ENCODE assay signal across 8 cellular contexts in the genomic region with DNA sequence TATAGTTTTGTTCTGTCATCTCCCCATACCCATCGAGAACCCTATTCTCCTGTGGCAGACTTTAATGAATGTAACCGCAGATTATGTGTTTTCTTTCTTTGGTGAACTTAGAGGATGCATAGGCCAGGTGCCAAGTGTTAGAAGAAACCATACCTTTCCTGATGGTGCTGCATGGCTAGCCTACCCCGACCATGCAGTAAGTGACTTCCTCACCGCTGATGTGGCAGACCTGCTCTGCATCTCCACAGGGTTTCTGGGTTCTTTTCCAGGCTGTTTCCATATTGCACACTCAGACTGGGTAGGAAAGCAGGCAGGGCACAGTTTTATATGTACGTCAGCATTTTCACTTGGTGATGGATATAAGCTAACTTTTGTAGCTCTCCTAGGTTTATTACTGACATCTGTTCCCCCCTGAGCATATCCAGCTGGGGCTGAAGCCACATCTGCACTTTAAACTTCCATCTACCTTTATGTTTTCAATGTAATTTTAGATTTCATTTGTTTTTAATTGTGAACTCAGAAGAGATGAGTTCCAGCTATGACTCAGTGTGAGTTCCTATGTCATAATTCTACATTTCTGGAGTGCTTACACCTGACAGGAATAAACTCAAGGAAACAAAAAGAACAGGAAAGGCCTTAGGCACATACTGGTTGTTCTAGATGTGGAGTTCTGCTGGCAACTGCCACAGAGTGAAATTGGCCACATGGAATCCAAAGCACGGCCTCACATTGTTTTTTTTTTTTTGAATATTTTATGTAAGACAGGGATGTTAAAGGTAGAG. TPM values are rescaled to one million over a fixed set of nuclear protein-coding genes. Genes with fewer than 3 reads are reported as not detected.
A peak's percentile ranks its signal among the peaks of the same experiment; 100 is the strongest.
DNase-seq lines count a peak whose midpoint lies in the region; ATAC-seq, FAIRE-seq and TF ChIP-seq lines count a peak whose summit lies in the region.

No MANE protein-coding gene starts in this region.

- no peak for TF ChIP-seq RAD21 in IMR-90 (IDR thresholded peaks at IDR 0.05; ENCODE audit: low read length)

- TF ChIP-seq POLR2A in IMR-90 (IDR thresholded peaks at IDR 0.05; ENCODE audit: low read depth, low read length) (no peak), erythroblast (IDR thresholded peaks at IDR 0.05; ENCODE audit: low read length) (no peak)

- in situ Hi-C loops in IMR-90 (cut with MboI; ENCODE audit: low sequenced_read_pairs) = no loop called here

- H3K9me3 ChIP-seq in IMR-90 (ENCODE audit: control insufficient read depth, insufficient read depth, low read length) = no peaks in the 10 kb centered on the region

- no peak overlapping the region for H2AK9ac ChIP-seq in IMR-90 (replicated peaks; ENCODE audit: low read depth, low read length, poor library complexity)

- H3K9ac ChIP-seq in IMR-90 (ENCODE audit: low read depth, low read length) = no peak overlapping the region

- TF ChIP-seq CTCF in IMR-90 (conservative IDR thresholded peaks at IDR 0.05; ENCODE audit: low read depth, low read length) = no peak
- TF ChIP-seq CTCF in epithelial cell of esophagus (IDR thresholded peaks at IDR 0.05; ENCODE audit: insufficient read depth, low read depth, low read length, missing control alignments) = no peak

- no peak overlapping the region for H2BK5ac ChIP-seq in IMR-90 (ENCODE audit: low read depth, low read length, poor library complexity, severe bottlenecking)

- dilution Hi-C loops in IMR-90 (cut with HindIII; ENCODE audit: low sequenced_read_pairs, unreplicated experiment) = no loop called here

- no peak overlapping the region for H3K27ac ChIP-seq in IMR-90 (ENCODE audit: insufficient read depth, low read length)
- H3K27ac ChIP-seq in skin epidermis = peak overlapping the region in 15 of 21 experiments; percentile 2 to 70 (median 37)

- 100% methylated on average over 1 of the region's 6 CpGs; no CpG with 5 or more reads in 1 of the 2 experiments for WGBS in IMR-90 (ENCODE audit: extremely low coverage in 2 of 2, insufficient read length in 1 of 2), 2 experiments

- no peak overlapping the region for H3K14ac ChIP-seq in IMR-90 (replicated peaks; ENCODE audit: low read depth, low read length)

- H3K4me3 ChIP-seq in IMR-90 (ENCODE audit: insufficient read depth, low read depth, low read length) (no peak overlapping the region), epithelial cell of esophagus (ENCODE audit: low read length) (no peak overlapping the region), skin epidermis (no peak overlapping the region)

- no peak overlapping the region for H2AK5ac ChIP-seq in IMR-90 (ENCODE audit: low read depth, low read length)

- POLR2A ChIA-PET in IMR-90 (lab: Charles Lee; ENCODE audit: unreplicated experiment) = no interaction called here

- no peak overlapping the region for H4K5ac ChIP-seq in IMR-90 (ENCODE audit: low read depth, low read length)

- no peak overlapping the region for H3K56ac ChIP-seq in IMR-90 (ENCODE audit: extremely low read depth, insufficient read depth, low read length)

- DNase-seq in GM19239 (ENCODE audit: insufficient read length, low spot score) (no peak), IMR-90 (peak; percentile 60), epithelial cell of esophagus (ENCODE audit: low read depth) (peak; percentile 90), HCEC 1CT (no peak), erythroblast (lab: John Stamatoyannopoulos, UW) (no peak), amniotic stem cell (lab: John Stamatoyannopoulos, UW) (no peak), DMS79 (lab: John Stamatoyannopoulos, UW) (no peak)

- peaks cover 8% of the 10 kb centered on the region for H3K4me1 ChIP-seq in IMR-90 (ENCODE audit: control insufficient read depth, insufficient read depth, low read length)

- H3K4me2 ChIP-seq in IMR-90 (ENCODE audit: low read depth, low read length) = no peak overlapping the region

- peak; percentile 63 for ATAC-seq in IMR-90 (ENCODE audit: low read depth)

- H3K9me1 ChIP-seq in IMR-90 (ENCODE audit: insufficient read depth, low read length) = peaks cover 9% of the 10 kb centered on the region; the same call in 1 of the 2 replicates

- CTCF ChIA-PET in IMR-90 (lab: Yijun Ruan, JAX) = interaction anchor here (0.6 to 0.9 kb wide), 3 partner anchors 43 to 1140 kb away, joined by 3 to 4 read pairs (median 3); no protein-coding TSS in a partner anchor

- H3K18ac ChIP-seq in IMR-90 (ENCODE audit: low read depth, low read length) = no peak overlapping the region

- no peak overlapping the region for H3K4ac ChIP-seq in IMR-90 (ENCODE audit: low read depth, low read length)

- no peak overlapping the region for H2AFZ ChIP-seq in IMR-90 (replicated peaks; ENCODE audit: low read length, poor library complexity)

- H3K27me3 ChIP-seq in IMR-90 (ENCODE audit: control insufficient read depth, insufficient read depth, low read length) = no peaks in the 10 kb centered on the region

- intact Hi-C loops in IMR-90 (cut with micrococcal nuclease) = no loop called here

- H3K79me1 ChIP-seq in IMR-90 (ENCODE audit: low read depth in 1 of 2, low read length in 2 of 2) = peaks cover 41 to 80% of the 10 kb centered on the region in 2 experiments

- no peak overlapping the region for H4K8ac ChIP-seq in IMR-90 (ENCODE audit: low read depth in 2 of 2, low read length in 2 of 2)

- H4K20me1 ChIP-seq in IMR-90 (ENCODE audit: insufficient read depth, low read length) = peaks cover 42% of the 10 kb centered on the region

- no peak overlapping the region for H3K23ac ChIP-seq in IMR-90 (ENCODE audit: low read depth, low read length)

- H4K91ac ChIP-seq in IMR-90 (ENCODE audit: insufficient read depth, low read depth, low read length) = no peak overlapping the region

- no TSS peak for BruUV-seq in IMR-90 (replicated peaks; lab: Mats Ljungman, UMichigan)

- peak; percentile 96 for FAIRE-seq in GM19239 (lab: Jason Lieb, UNC)

- no peak overlapping the region for H2BK15ac ChIP-seq in IMR-90 (ENCODE audit: low read depth, low read length)

- no peak overlapping the region for H2BK20ac ChIP-seq in IMR-90 (ENCODE audit: low read depth, low read length)

- H3K36me3 ChIP-seq in IMR-90 (ENCODE audit: control insufficient read depth, insufficient read depth, low read length) = no peaks in the 10 kb centered on the region

- H2BK120ac ChIP-seq in IMR-90 (ENCODE audit: low read depth, low read length) = no peak overlapping the region

TF ChIP-seq in IMR-90, 13 proteins besides CTCF, POLR2A, EP300 and RAD21:
- TF ChIP-seq, protein P1, sequence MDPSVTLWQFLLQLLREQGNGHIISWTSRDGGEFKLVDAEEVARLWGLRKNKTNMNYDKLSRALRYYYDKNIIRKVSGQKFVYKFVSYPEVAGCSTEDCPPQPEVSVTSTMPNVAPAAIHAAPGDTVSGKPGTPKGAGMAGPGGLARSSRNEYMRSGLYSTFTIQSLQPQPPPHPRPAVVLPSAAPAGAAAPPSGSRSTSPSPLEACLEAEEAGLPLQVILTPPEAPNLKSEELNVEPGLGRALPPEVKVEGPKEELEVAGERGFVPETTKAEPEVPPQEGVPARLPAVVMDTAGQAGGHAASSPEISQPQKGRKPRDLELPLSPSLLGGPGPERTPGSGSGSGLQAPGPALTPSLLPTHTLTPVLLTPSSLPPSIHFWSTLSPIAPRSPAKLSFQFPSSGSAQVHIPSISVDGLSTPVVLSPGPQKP (IDR thresholded peaks at IDR 0.05; ENCODE audit: borderline replicate concordance, low read depth, low read length) = no peak
- TF ChIP-seq SMC3 (IDR thresholded peaks at IDR 0.05; ENCODE audit: low read depth, low read length) (no peak), MAZ (IDR thresholded peaks at IDR 0.05; ENCODE audit: borderline replicate concordance, low read depth, low read length) (no peak), MAFK (IDR thresholded peaks at IDR 0.05; ENCODE audit: low read depth, low read length) (peak; percentile 67), CHD1 (IDR thresholded peaks at IDR 0.05; ENCODE audit: low read depth, low read length) (no peak), RCOR1 (IDR thresholded peaks at IDR 0.05; ENCODE audit: insufficient replicate concordance, low read length) (no peak)

RNA-seq across cellular contexts. Expression of gene LRCH1, which starts 42.4 kb away (rescaled TPM):
- total RNA-seq in IMR-90 (2012; rRNA removed) = 7.8 and 8.8 TPM in 2 replicates
- polyA plus RNA-seq in IMR-90 (2012; rRNA removed) = 7.0 and 7.2 TPM in 2 replicates
- 2.0 and 2.2 TPM in 2 replicates for polyA plus RNA-seq in IMR-90 (2012; cell fraction: cytosol; rRNA removed)
- 2.7 and 13.5 TPM in 2 replicates for polyA plus RNA-seq in IMR-90 (2012; cell fraction: nucleus; rRNA removed; ENCODE audit: low replicate concordance)

Comparison
In these comparisons a context has a peak if more than half of its experiments do, and no peak if none do; other contexts are left out.
1. DNase-seq: peak in IMR-90 (single experiment) and epithelial cell of esophagus (single experiment); none in GM19239 (single experiment), HCEC 1CT (single experiment), erythroblast (0 of 2), amniotic stem cell (single experiment) and DMS79 (single experiment).